10 cellular contexts compared by ENCODE assay signal in the genomic region with DNA sequence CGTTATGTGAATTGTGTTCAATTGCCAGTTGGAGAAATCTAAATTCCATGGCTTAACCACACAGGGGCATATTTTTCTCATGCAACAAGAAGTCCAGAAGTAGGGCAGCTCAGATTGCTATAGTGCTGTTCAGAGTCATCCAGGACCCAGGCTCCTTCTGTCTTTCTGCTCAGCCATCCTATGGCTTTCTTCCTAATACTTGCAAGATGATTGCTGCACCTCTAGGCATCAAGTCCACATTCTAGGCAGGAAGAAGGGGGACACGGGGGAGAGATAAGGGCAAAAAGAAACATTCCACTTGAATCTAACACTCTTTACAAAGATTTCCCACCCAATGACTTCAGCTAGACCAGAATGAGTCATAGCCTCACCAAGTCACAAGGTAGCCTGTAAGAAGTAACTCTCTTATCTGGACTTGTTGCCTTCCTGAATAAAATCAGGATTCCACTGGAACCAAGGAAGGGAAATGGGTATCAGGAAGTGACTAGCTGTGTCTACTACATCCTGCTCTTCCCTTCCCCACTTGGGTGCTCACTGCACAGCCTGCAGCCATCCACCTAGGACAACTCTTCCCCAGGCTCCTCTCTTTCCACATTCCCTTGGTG. TPM values are rescaled to one million over a fixed set of nuclear protein-coding genes. Genes with fewer than 3 reads are reported as not detected.
A peak's percentile ranks its signal among the peaks of the same experiment; 100 is the strongest.
DNase-seq lines count a peak whose midpoint lies in the region; ATAC-seq, FAIRE-seq and TF ChIP-seq lines count a peak whose summit lies in the region.
"Had no signal": no experiment of that assay in that cellular context is flagged by ENCODE, and none has a peak within 500 bp of the region (broad histone marks: within the 10 kb centered on the region; RNA-seq: fewer than 3 reads in every experiment).

No MANE protein-coding gene starts in this region.

- H3K9me2 ChIP-seq in GM23248 (ENCODE audit: insufficient read depth), result no peaks in the 10 kb centered on the region

- POLR2A ChIA-PET in activated CD4-positive, alpha-beta memory T cell treated with anti-CD3 and anti-CD28 coated beads, Interleukin-2, amount 10 ng/mL, durations not matched to agents 7 days and 5 days (lab: Charles Lee), result interaction anchor here (0.6 to 5.9 kb wide), 6 partner anchors 9 to 297 kb away, joined by 3 to 44 read pairs (median 6); partner anchors contain the start of gene ERAP1

- peak overlapping the region; percentile 35 for H3K4me3 Mint-ChIP-seq in activated CD4-positive, alpha-beta memory T cell treated with anti-CD3 and anti-CD28 coated beads, Interleukin-2, amount 10 ng/mL, durations not matched to agents 7 days and 5 days

- H3K36me3 Mint-ChIP-seq in activated CD4-positive, alpha-beta memory T cell treated with anti-CD3 and anti-CD28 coated beads, Interleukin-2, amount 10 ng/mL, durations not matched to agents 7 days and 5 days (ENCODE audit: low read depth), result peaks cover 71% of the 10 kb centered on the region

- H3K4me3 ChIP-seq in GM23248 (no peak overlapping the region), psoas muscle (no peak overlapping the region), kidney (ENCODE audit: low read length in 2 of 2) (no peak overlapping the region)
- H3K4me3 ChIP-seq: tibial artery had no signal

- CTCF ChIA-PET in activated CD4-positive, alpha-beta memory T cell treated with anti-CD3 and anti-CD28 coated beads, Interleukin-2, amount 10 ng/mL, durations not matched to agents 7 days and 5 days (lab: Charles Lee), result interaction anchor here (1.3 to 2.3 kb wide), 2 partner anchors 12 to 14 kb away, joined by 7 to 9 read pairs; no protein-coding TSS in a partner anchor

- H3K27ac Mint-ChIP-seq in activated CD4-positive, alpha-beta memory T cell treated with anti-CD3 and anti-CD28 coated beads, Interleukin-2, amount 10 ng/mL, durations not matched to agents 7 days and 5 days, result peak overlapping the region; percentile 58

- no peaks in the 10 kb centered on the region for H3K79me2 ChIP-seq in GM23248 (ENCODE audit: insufficient read depth)

- peaks cover 81% of the 10 kb centered on the region for H3K4me1 Mint-ChIP-seq in activated CD4-positive, alpha-beta memory T cell treated with anti-CD3 and anti-CD28 coated beads, Interleukin-2, amount 10 ng/mL, durations not matched to agents 7 days and 5 days

- DNase-seq in ACHN (peak; percentile 65), GM23248 (peak; percentile 66), iris pigment epithelial cell (ENCODE audit: low read depth) (peak; percentile 90), psoas muscle (no peak), GF-D8 (lab: John Stamatoyannopoulos, UW) (no peak), kidney (no peak)
- DNase-seq in activated CD4-positive, alpha-beta memory T cell treated with anti-CD3 and anti-CD28 coated beads, Interleukin-2, amount 10 ng/mL, durations not matched to agents 7 days and 5 days, result no peak
- DNase-seq: activated CD4-positive, alpha-beta T cell treated with anti-CD3 and anti-CD28 coated beads for 48 hours; tibial artery had no signal

- no peaks in the 10 kb centered on the region for H3K27me3 Mint-ChIP-seq in activated CD4-positive, alpha-beta memory T cell treated with anti-CD3 and anti-CD28 coated beads, Interleukin-2, amount 10 ng/mL, durations not matched to agents 7 days and 5 days

- peaks cover 30% of the 10 kb centered on the region for H3F3A ChIP-seq in GM23248 (ENCODE audit: insufficient read depth)

- no peaks in the 10 kb centered on the region for H3K9me3 Mint-ChIP-seq in activated CD4-positive, alpha-beta memory T cell treated with anti-CD3 and anti-CD28 coated beads, Interleukin-2, amount 10 ng/mL, durations not matched to agents 7 days and 5 days

- H3K36me3 ChIP-seq in GM23248 (ENCODE audit: low read depth) (no peaks in the 10 kb centered on the region), psoas muscle (ENCODE audit: insufficient read depth in 1 of 2, low read depth in 1 of 2) (no peaks in the 10 kb centered on the region), kidney (ENCODE audit: control insufficient read depth in 1 of 2, insufficient read depth in 2 of 2, low read length in 2 of 2) (peaks cover 0 to 3% of the 10 kb centered on the region in 2 donors)

- H3K4me1 ChIP-seq in GM23248 (ENCODE audit: insufficient read depth), result peaks cover 31% of the 10 kb centered on the region
- H3K4me1 ChIP-seq in psoas muscle, result peaks cover 17% of the 10 kb centered on the region
- peaks cover 0 to 5% of the 10 kb centered on the region in 2 donors for H3K4me1 ChIP-seq in kidney (ENCODE audit: control insufficient read depth in 1 of 2, insufficient read depth in 1 of 2, low read depth in 1 of 2, low read length in 2 of 2)

- H3K9ac ChIP-seq in GM23248, result no peak overlapping the region
- H3K9ac ChIP-seq in kidney (ENCODE audit: low read length in 2 of 2), result no peak overlapping the region

- WGBS in GM23248 (ENCODE audit: low coverage in 1 of 2, low lambda C conversion rate in 2 of 2, missing lambda C conversion rate in 2 of 2), 2 experiments, result 60 to 81% methylated on average over 2 of the region's 2 CpGs
- WGBS in psoas muscle, 3 donors, result 72 to 75% (median 75%) methylated on average over 2 of the region's 2 CpGs

- H2AFZ ChIP-seq in GM23248, result no peak overlapping the region

- H4K20me1 ChIP-seq in GM23248 (ENCODE audit: insufficient read depth), result no peaks in the 10 kb centered on the region

- H3K9me3 ChIP-seq in GM23248 (ENCODE audit: low read depth), result no peaks in the 10 kb centered on the region
- no peaks in the 10 kb centered on the region for H3K9me3 ChIP-seq in psoas muscle
- no peaks in the 10 kb centered on the region for H3K9me3 ChIP-seq in kidney (ENCODE audit: control insufficient read depth in 1 of 2, low read length in 2 of 2)
- H3K9me3 ChIP-seq: tibial artery had no signal

- no peak for TF ChIP-seq CTCF in psoas muscle (IDR thresholded peaks at IDR 0.05)
- TF ChIP-seq CTCF in kidney (IDR thresholded peaks at IDR 0.05; ENCODE audit: borderline replicate concordance, extremely low read depth, insufficient read depth), result no peak

- intact Hi-C loops in psoas muscle (cut with DNase I), result no loop called here
- intact Hi-C loops in kidney (cut with DNase I), result no loop called here

- 0 out of 2 replicates have a peak overlapping the region, but pooled peaks have one; percentile 9 for H3K27ac ChIP-seq in GM23248
- no peak overlapping the region for H3K27ac ChIP-seq in psoas muscle
- H3K27ac ChIP-seq in kidney (ENCODE audit: low read depth in 2 of 2, low read length in 2 of 2), result no peak overlapping the region
- H3K27ac ChIP-seq: tibial artery had no signal

- no peak for ATAC-seq in GM21825 (IDR thresholded peaks at IDR 0.05; ENCODE audit: unreplicated experiment)
- ATAC-seq in psoas muscle, result no peak

- no peak for FAIRE-seq in kidney (lab: Jason Lieb, UNC)

- H3K27me3 ChIP-seq in GM23248 (replicated peaks; ENCODE audit: insufficient read depth) (no peaks in the 10 kb centered on the region), psoas muscle (ENCODE audit: insufficient read depth in 3 of 3, low read length in 2 of 3) (no peaks in the 10 kb centered on the region)
- H3K27me3 ChIP-seq: tibial artery had no signal

- in situ Hi-C loops in ACHN (cut with HindIII; ENCODE audit: low pct_ligation_motif_present, low pct_unique_long_range_greater_than_20kb, low sequenced_read_pairs) (no loop called here), GM23248 (cut with MboI) (no loop called here)

- no peak overlapping the region for H3K4me2 ChIP-seq in GM23248 (ENCODE audit: unreplicated experiment)

RNA-seq across cellular contexts. Expression of gene ERAP2, which starts 5.3 kb away (rescaled TPM):
- total RNA-seq in GM23248 (2014; rRNA removed; shearing (Covaris generic)), result 0.38 and 1.8 TPM in 2 replicates
- 0.32 and 1.1 TPM in 2 replicates for polyA plus RNA-seq in GM23248 (2016; fragmentation: Nextera tagmentation; extraction: Ambion mirVana)
- total RNA-seq in activated CD4-positive, alpha-beta memory T cell treated with anti-CD3 and anti-CD28 coated beads, Interleukin-2, amount 10 ng/mL, durations not matched to agents 7 days and 5 days, result 10 to 100 TPM; 91.3 to 93.9 TPM
- total RNA-seq in psoas muscle, result 1 to 10 TPM; 3.0 to 6.4 (median 3.2) TPM
- polyA plus RNA-seq in psoas muscle, result 1 to 10 TPM in 1 of 3 donors, under 1 TPM in 2; 0.23 to 4.4 (median 0.55) TPM
- 8.2 TPM for total RNA-seq in kidney
- 13.8 TPM for polyA plus RNA-seq in kidney (ENCODE audit: insufficient read depth, low read depth, low replicate concordance)

RNA-seq across cellular contexts. Expression of gene LNPEP, which starts 54.3 kb away (rescaled TPM):
- 20.1 and 30.1 TPM in 2 replicates for total RNA-seq in GM23248 (2014; rRNA removed; shearing (Covaris generic))
- polyA plus RNA-seq in GM23248 (2016; fragmentation: Nextera tagmentation; extraction: Ambion mirVana) (6.8 and 7.3 TPM in 2 replicates), psoas muscle (10 to 100 TPM in 1 of 3 donors, 1 to 10 TPM in 2; 4.1 to 12.4 (median 4.3) TPM), kidney (ENCODE audit: insufficient read depth, low read depth, low replicate concordance) (6.5 TPM)
- total RNA-seq in activated CD4-positive, alpha-beta memory T cell treated with anti-CD3 and anti-CD28 coated beads, Interleukin-2, amount 10 ng/mL, durations not matched to agents 7 days and 5 days, result 10 to 100 TPM; 79.2 to 80.8 TPM
- total RNA-seq in psoas muscle (10 to 100 TPM; 30.4 to 62.8 (median 45.4) TPM), kidney (74.3 TPM)

Comparison
In these comparisons a context has a peak if more than half of its experiments do, and no peak if none do; other contexts are left out.
1. DNase-seq: peak in ACHN (single experiment), GM23248 (single experiment) and iris pigment epithelial cell (single experiment); none in activated CD4-positive, alpha-beta memory T cell treated with anti-CD3 and anti-CD28 coated beads, Interleukin-2, amount 10 ng/mL, durations not matched to agents 7 days and 5 days (single experiment), psoas muscle (0 of 2), GF-D8 (single experiment) and kidney (single experiment).